In genomic region chr3:160435747-160436146, GRCh38 we compare ENCODE assay signal across 20 cellular contexts. TPM values are rescaled to one million over a fixed set of nuclear protein-coding genes. Genes with fewer than 3 reads are reported as not detected.
DNase-seq lines count a peak whose midpoint lies in the region; ATAC-seq, FAIRE-seq and TF ChIP-seq lines count a peak whose summit lies in the region.
"Had no signal": no experiment of that assay in that cellular context is flagged by ENCODE, and none has a peak within 500 bp of the region (broad histone marks: within the 10 kb centered on the region; RNA-seq: fewer than 3 reads in every experiment).

No MANE protein-coding gene starts in this region.

- intact Hi-C loops in heart left ventricle (cut with DNase I), result no loop called here
- intact Hi-C loops in mammary epithelial cell (cut with micrococcal nuclease), result no loop called here

- DNase-seq in cardiac muscle cell (ENCODE audit: low read depth in 1 of 2, low spot score in 1 of 2) (no peak), heart left ventricle (no peak), keratinocyte (ENCODE audit: low read depth, low spot score) (no peak), RCC 7860 (ENCODE audit: low spot score) (no peak), mammary epithelial cell (no peak), ACHN (no peak)
- DNase-seq: BE2C; CD8-positive, alpha-beta T cell; DMS79; KG1; NCI-H1436; NCI-H2029 treated with DMSO at 0.1 percent for 48 hours; NCI-H2171 treated with DMSO at 0.1 percent for 48 hours; NCI-H446 treated with DMSO at 0.1 percent for 48 hours had no signal

- no peak for TF ChIP-seq CTCF in cardiac muscle cell (IDR thresholded peaks at IDR 0.05; ENCODE audit: low read depth, low read length)
- TF ChIP-seq CTCF in heart left ventricle (IDR thresholded peaks at IDR 0.05), result no peak
- no peak for TF ChIP-seq CTCF in DOHH2 (IDR thresholded peaks at IDR 0.05; ENCODE audit: low read depth, low read length, poor library complexity, severe bottlenecking)
- no peak for TF ChIP-seq CTCF in SU-DHL-6 (IDR thresholded peaks at IDR 0.05; ENCODE audit: insufficient read depth, low read length, poor library complexity, severe bottlenecking)
- TF ChIP-seq CTCF in keratinocyte (optimal IDR thresholded peaks at IDR 0.05 in 1 of 3, IDR thresholded peaks at IDR 0.05 in 1 of 3, conservative IDR thresholded peaks at IDR 0.05 in 1 of 3; ENCODE audit: extremely low read depth in 1 of 3, insufficient read depth in 2 of 3, low read length in 3 of 3), result no peak
- TF ChIP-seq CTCF in mammary epithelial cell (conservative IDR thresholded peaks at IDR 0.05 in 1 of 2, IDR thresholded peaks at IDR 0.05 in 1 of 2; ENCODE audit: extremely low read depth in 1 of 2, insufficient read depth in 1 of 2, low read depth in 1 of 2, low read length in 2 of 2), result no peak

- H3K4me1 ChIP-seq in cardiac muscle cell (ENCODE audit: low read depth), result no peaks in the 10 kb centered on the region
- no peaks in the 10 kb centered on the region for H3K4me1 ChIP-seq in heart left ventricle
- H3K4me1 ChIP-seq in DOHH2 (ENCODE audit: control insufficient read depth, low read length), result peaks cover 20% of the 10 kb centered on the region
- H3K4me1 ChIP-seq in keratinocyte (ENCODE audit: control insufficient read depth, extremely low read depth, insufficient read depth, low read length), result no peaks in the 10 kb centered on the region
- H3K4me1 ChIP-seq in mammary epithelial cell (ENCODE audit: insufficient read depth, low read length), result no peaks in the 10 kb centered on the region
- H3K4me1 ChIP-seq: BE2C had no signal

- peaks cover 91% of the 10 kb centered on the region for H3F3A ChIP-seq in DOHH2 (ENCODE audit: control insufficient read depth, insufficient read depth)
- peaks cover 89% of the 10 kb centered on the region for H3F3A ChIP-seq in SU-DHL-6 (ENCODE audit: insufficient read depth)

- H3K27me3 ChIP-seq in cardiac muscle cell (no peaks in the 10 kb centered on the region), heart left ventricle (no peaks in the 10 kb centered on the region), DOHH2 (ENCODE audit: control insufficient read depth, low read length) (no peaks in the 10 kb centered on the region), SU-DHL-6 (ENCODE audit: low read length) (no peaks in the 10 kb centered on the region), keratinocyte (ENCODE audit: control insufficient read depth, extremely low read depth, insufficient read depth, low read length) (no peaks in the 10 kb centered on the region), mammary epithelial cell (ENCODE audit: insufficient read depth, low read length) (no peaks in the 10 kb centered on the region)
- H3K27me3 ChIP-seq: BE2C had no signal

- H3K9ac ChIP-seq in SU-DHL-6 (ENCODE audit: low read length) (no peak overlapping the region), keratinocyte (ENCODE audit: control insufficient read depth, extremely low read depth, insufficient read depth, low read length) (no peak overlapping the region), mammary epithelial cell (ENCODE audit: insufficient read depth, low read length) (no peak overlapping the region)

- no peak for TF ChIP-seq POLR2A in heart left ventricle (IDR thresholded peaks at IDR 0.05)

- H3K4me2 ChIP-seq in DOHH2 (ENCODE audit: low read length) (peak overlapping the region; percentile 4; the same call in 1 of the 2 replicates), SU-DHL-6 (ENCODE audit: low read depth, low read length, poor library complexity, severe bottlenecking) (peak overlapping the region; percentile 7), keratinocyte (ENCODE audit: control insufficient read depth, extremely low read depth, insufficient read depth, low read depth, low read length) (no peak overlapping the region), mammary epithelial cell (ENCODE audit: insufficient read depth, low read depth, low read length) (no peak overlapping the region)

- H4K20me1 ChIP-seq in DOHH2 (ENCODE audit: control insufficient read depth, insufficient read depth, low read depth, low read length) (peaks cover 7% of the 10 kb centered on the region; the same call in 1 of the 2 replicates), SU-DHL-6 (ENCODE audit: low read depth, low read length) (peaks cover 34% of the 10 kb centered on the region), keratinocyte (ENCODE audit: control insufficient read depth, extremely low read depth, insufficient read depth, low read length) (no peaks in the 10 kb centered on the region), mammary epithelial cell (ENCODE audit: insufficient read depth, low read length) (no peaks in the 10 kb centered on the region)

- ATAC-seq in heart left ventricle, result no peak
- ATAC-seq: CD8-positive, alpha-beta T cell; Right ventricle myocardium inferior had no signal

- peak overlapping the region; percentile 15 for H3K27ac ChIP-seq in cardiac muscle cell
- H3K27ac ChIP-seq in heart left ventricle, result no peak overlapping the region
- H3K27ac ChIP-seq in DOHH2 (ENCODE audit: low read depth, low read length), result no peak overlapping the region
- peak overlapping the region; percentile 41; the same call in 1 of the 2 replicates for H3K27ac ChIP-seq in SU-DHL-6 (ENCODE audit: low read depth, low read length)
- H3K27ac ChIP-seq in keratinocyte (ENCODE audit: control insufficient read depth, insufficient read depth, low read length), result no peak overlapping the region
- H3K27ac ChIP-seq in mammary epithelial cell (ENCODE audit: insufficient read depth, low read depth, low read length), result no peak overlapping the region

- no peaks in the 10 kb centered on the region for H3K9me1 ChIP-seq in keratinocyte (ENCODE audit: control insufficient read depth, extremely low read depth, insufficient read depth, low read length)

- H3K79me2 ChIP-seq in DOHH2 (ENCODE audit: control insufficient read depth, low read length) (peaks cover 98% of the 10 kb centered on the region), SU-DHL-6 (ENCODE audit: insufficient read depth, low read length) (peaks cover 87% of the 10 kb centered on the region), keratinocyte (ENCODE audit: control insufficient read depth, insufficient read depth, low read length) (peaks cover 41% of the 10 kb centered on the region), mammary epithelial cell (ENCODE audit: insufficient read depth, low read length) (peaks cover 68% of the 10 kb centered on the region)

- CTCF ChIA-PET in mammary epithelial cell (lab: Charles Lee; ENCODE audit: low non-redundant PET), result no interaction called here

- H3K9me2 ChIP-seq in DOHH2 (replicated peaks; ENCODE audit: control insufficient read depth, low read length) (no peaks in the 10 kb centered on the region), SU-DHL-6 (replicated peaks; ENCODE audit: insufficient read depth, low read length) (no peaks in the 10 kb centered on the region)

- FAIRE-seq in keratinocyte (lab: Jason Lieb, UNC), result peak; percentile 20
- FAIRE-seq in RCC 7860 (lab: Jason Lieb, UNC), result no peak
- FAIRE-seq: D721Med, G401.6, GM12892 had no signal

- dilution Hi-C loops in keratinocyte (cut with MboI; ENCODE audit: extremely low pct_ligation_motif_present, low sequenced_read_pairs) (no loop called here), mammary epithelial cell (cut with HindIII; ENCODE audit: low sequenced_read_pairs) (no loop called here)

- no TSS peak for BruUV-seq in mammary epithelial cell (replicated peaks; lab: Mats Ljungman, UMichigan)

- H2AFZ ChIP-seq in SU-DHL-6 (ENCODE audit: low read depth, low read length, severe bottlenecking) (no peak overlapping the region), keratinocyte (ENCODE audit: control insufficient read depth, low read length) (no peak overlapping the region), mammary epithelial cell (ENCODE audit: low read depth, low read length) (no peak overlapping the region)

- H3K36me3 ChIP-seq in cardiac muscle cell (peaks cover 40% of the 10 kb centered on the region), heart left ventricle (peaks cover 0 to 57% (median 46%) of the 10 kb centered on the region in 9 donors), DOHH2 (ENCODE audit: control insufficient read depth, low read length) (peaks cover 98% of the 10 kb centered on the region), SU-DHL-6 (ENCODE audit: low read length) (peaks cover 78% of the 10 kb centered on the region), keratinocyte (ENCODE audit: control insufficient read depth in 2 of 2, extremely low read depth in 1 of 2, insufficient read depth in 2 of 2, low read length in 2 of 2) (peaks cover 5 to 17% of the 10 kb centered on the region in 2 experiments), mammary epithelial cell (ENCODE audit: insufficient read depth, low read length) (peaks cover 41% of the 10 kb centered on the region)

- H3K4me3 ChIP-seq in cardiac muscle cell, result no peak overlapping the region
- H3K4me3 ChIP-seq in heart left ventricle, result no peak overlapping the region
- no peak overlapping the region for H3K4me3 ChIP-seq in DOHH2 (ENCODE audit: low read length)
- H3K4me3 ChIP-seq in SU-DHL-6 (ENCODE audit: insufficient read depth, low read length, poor library complexity, severe bottlenecking), result no peak overlapping the region
- no peak overlapping the region for H3K4me3 ChIP-seq in keratinocyte (ENCODE audit: control insufficient read depth in 2 of 3, extremely low read depth in 1 of 3, insufficient read depth in 2 of 3, low read depth in 1 of 3, low read length in 3 of 3)
- H3K4me3 ChIP-seq in mammary epithelial cell (replicated peaks in 1 of 3; ENCODE audit: insufficient read depth in 1 of 3, low read depth in 2 of 3, low read length in 3 of 3), result no peak overlapping the region

- WGBS in heart left ventricle, 4 donors, result 88 to 97% (median 91%) methylated on average over 1 of the region's 1 CpG
- WGBS in mammary epithelial cell (ENCODE audit: low coverage, missing lambda C conversion rate), result 100% methylated on average over 1 of the region's 1 CpG

- no peaks in the 10 kb centered on the region for H3K9me3 ChIP-seq in cardiac muscle cell (ENCODE audit: low read depth)
- H3K9me3 ChIP-seq in heart left ventricle, result no peaks in the 10 kb centered on the region
- H3K9me3 ChIP-seq in DOHH2 (ENCODE audit: control insufficient read depth, insufficient read depth, low read length), result no peaks in the 10 kb centered on the region
- no peaks in the 10 kb centered on the region for H3K9me3 ChIP-seq in SU-DHL-6 (ENCODE audit: insufficient read depth, low read length)
- H3K9me3 ChIP-seq in keratinocyte (ENCODE audit: control insufficient read depth, low read depth, low read length), result no peaks in the 10 kb centered on the region
- H3K9me3 ChIP-seq in mammary epithelial cell (replicated peaks; ENCODE audit: insufficient read depth, low read length), result no peaks in the 10 kb centered on the region
- H3K9me3 ChIP-seq: BE2C had no signal

- in situ Hi-C loops in mammary epithelial cell (cut with MboI; ENCODE audit: low sequenced_read_pairs in 2 of 2) (no loop called here), ACHN (cut with HindIII; ENCODE audit: low pct_ligation_motif_present, low pct_unique_long_range_greater_than_20kb, low sequenced_read_pairs) (no loop called here)

RNA-seq across cellular contexts. Expression of gene TRIM59, which starts 13.8 kb away (rescaled TPM):
- total RNA-seq in cardiac muscle cell (3.2 and 15.5 TPM in 2 replicates), heart left ventricle (1 to 10 TPM in 2 of 9 donors, under 1 TPM in 7; 0.16 to 3.1 (median 0.60) TPM), mammary epithelial cell (10 to 100 TPM in 1 of 2 donors, 1 to 10 TPM in 1; 9.7 to 15.2 TPM)
- polyA plus RNA-seq in cardiac muscle cell (11.1 and 32.3 TPM in 2 replicates), heart left ventricle (under 1 TPM; 0.27 to 0.32 TPM), keratinocyte (4.2 to 8.0 TPM (median 6.3 TPM) in 3 replicates), mammary epithelial cell (4.9 TPM)
- polyA plus RNA-seq in keratinocyte (2011; ENCODE audit: low read depth), result 1.7 TPM
- polyA plus RNA-seq in keratinocyte (2011; cell fraction: cytosol; rRNA removed), result 2.3 and 3.7 TPM in 2 replicates
- 6.0 and 6.1 TPM in 2 replicates for polyA plus RNA-seq in keratinocyte (2011; cell fraction: nucleus; rRNA removed)
- polyA plus RNA-seq in keratinocyte (2012; ENCODE audit: low replicate concordance), result 2.4 and 7.9 TPM in 2 replicates
- polyA minus RNA-seq in keratinocyte (4.3 to 10.2 TPM (median 4.9 TPM) in 3 replicates), mammary epithelial cell (19.1 TPM)
- polyA minus RNA-seq in keratinocyte (2011; cell fraction: cytosol; rRNA and poly(A)+ RNA removed), result 4.2 TPM
- polyA minus RNA-seq in keratinocyte (2011; cell fraction: nucleus; rRNA and poly(A)+ RNA removed), result 9.2 and 17.8 TPM in 2 replicates

RNA-seq across cellular contexts. Expression of gene SMC4, which starts 36.3 kb away (rescaled TPM):
- 33.3 and 91.6 TPM in 2 replicates for total RNA-seq in cardiac muscle cell
- polyA plus RNA-seq in cardiac muscle cell, result 63.0 and 142 TPM in 2 replicates
- 10 to 100 TPM; 15.1 to 27.3 (median 18.4) TPM for total RNA-seq in heart left ventricle
- 10 to 100 TPM; 14.0 to 18.7 TPM for polyA plus RNA-seq in heart left ventricle
- 9.1 to 45.2 TPM (median 32.0 TPM) in 3 replicates for polyA plus RNA-seq in keratinocyte
- 49.3 TPM for polyA plus RNA-seq in keratinocyte (2011; ENCODE audit: low read depth)
- polyA plus RNA-seq in keratinocyte (2011; cell fraction: cytosol; rRNA removed), result 13.1 and 18.1 TPM in 2 replicates
- polyA plus RNA-seq in keratinocyte (2011; cell fraction: nucleus; rRNA removed), result 17.9 and 33.4 TPM in 2 replicates
- polyA plus RNA-seq in keratinocyte (2012; ENCODE audit: low replicate concordance), result 10.0 and 34.1 TPM in 2 replicates
- polyA minus RNA-seq in keratinocyte, result 2.3 to 16.0 TPM (median 4.3 TPM) in 3 replicates
- 7.7 TPM for polyA minus RNA-seq in keratinocyte (2011; cell fraction: cytosol; rRNA and poly(A)+ RNA removed)
- polyA minus RNA-seq in keratinocyte (2011; cell fraction: nucleus; rRNA and poly(A)+ RNA removed), result 13.7 and 16.4 TPM in 2 replicates
- total RNA-seq in mammary epithelial cell, result 10 to 100 TPM; 16.8 to 91.2 TPM
- polyA plus RNA-seq in mammary epithelial cell, result 35.7 TPM
- polyA minus RNA-seq in mammary epithelial cell, result 11.1 TPM

RNA-seq across cellular contexts. Expression of gene IFT80, which starts 36.7 kb away (rescaled TPM):
- total RNA-seq in cardiac muscle cell (30.1 and 42.5 TPM in 2 replicates), heart left ventricle (10 to 100 TPM in 6 of 9 donors, 1 to 10 TPM in 3; 6.8 to 18.6 (median 10.6) TPM), mammary epithelial cell (10 to 100 TPM; 21.2 to 35.3 TPM)
- polyA plus RNA-seq in cardiac muscle cell (24.1 and 25.0 TPM in 2 replicates), heart left ventricle (1 to 10 TPM; 6.2 to 6.4 TPM), keratinocyte (11.2 to 23.6 TPM (median 12.3 TPM) in 3 replicates), mammary epithelial cell (8.2 TPM)
- 15.6 TPM for polyA plus RNA-seq in keratinocyte (2011; ENCODE audit: low read depth)
- polyA plus RNA-seq in keratinocyte (2011; cell fraction: cytosol; rRNA removed), result 8.2 and 13.0 TPM in 2 replicates
- polyA plus RNA-seq in keratinocyte (2011; cell fraction: nucleus; rRNA removed), result 18.8 and 32.7 TPM in 2 replicates
- polyA plus RNA-seq in keratinocyte (2012; ENCODE audit: low replicate concordance), result 5.0 and 12.7 TPM in 2 replicates
- polyA minus RNA-seq in keratinocyte (2.8 to 15.2 TPM (median 5.4 TPM) in 3 replicates), mammary epithelial cell (8.6 TPM)
- polyA minus RNA-seq in keratinocyte (2011; cell fraction: cytosol; rRNA and poly(A)+ RNA removed), result 20.9 TPM
- polyA minus RNA-seq in keratinocyte (2011; cell fraction: nucleus; rRNA and poly(A)+ RNA removed), result 9.4 and 23.5 TPM in 2 replicates

Comparison
In these comparisons a context has a peak if more than half of its experiments do, and no peak if none do; other contexts are left out.
1. H3K27ac ChIP-seq: peak in cardiac muscle cell (single experiment) and SU-DHL-6 (single experiment); none in heart left ventricle (0 of 12), DOHH2 (single experiment), keratinocyte (single experiment) and mammary epithelial cell (single experiment).
2. H3K4me2 ChIP-seq: peak in DOHH2 (single experiment) and SU-DHL-6 (single experiment); none in keratinocyte (single experiment) and mammary epithelial cell (single experiment).